ENCODE assay signal across 32 cellular contexts in the genomic region with DNA sequence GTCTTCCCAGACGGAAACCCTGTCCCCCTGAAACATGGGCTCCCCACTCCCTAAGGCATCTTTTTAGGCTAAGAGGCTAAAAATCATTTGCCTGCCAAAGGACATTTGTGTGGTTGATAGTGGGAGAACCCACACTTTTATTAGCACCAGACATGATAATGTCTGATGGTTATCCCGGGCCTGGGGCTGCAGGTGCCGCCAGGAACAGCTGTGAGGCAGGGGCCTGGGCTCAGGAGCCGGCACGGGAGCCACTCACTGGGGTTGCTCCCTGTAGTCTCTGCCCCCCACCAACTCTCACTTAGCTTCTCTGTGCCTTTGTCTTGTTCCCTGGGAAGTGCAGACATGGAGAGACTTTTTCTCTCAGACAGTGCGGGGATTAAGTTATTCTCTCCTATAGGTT.
"Had no signal": no experiment of that assay in that cellular context is flagged by ENCODE, and none has a peak within 500 bp of the region (broad histone marks: within the 10 kb centered on the region; RNA-seq: fewer than 3 reads in every experiment).

No MANE protein-coding gene starts in this region.

- DNase-seq: Karpas-422, Kasumi-1, KG1, MG63, MM.1S, MV-4-11, NCI-H1048, NCI-H1092, NCI-H1092 treated with DMSO at 0.1 percent for 48 hours, NCI-H1105, NCI-H1105 treated with DMSO at 0.1 percent for 48 hours, NCI-H1417, NCI-H1417 treated with DMSO at 0.1 percent for 48 hours, NCI-H1436, NCI-H1436 treated with DMSO at 0.1 percent for 48 hours, NCI-H146, NCI-H1694, NCI-H1694 treated with DMSO at 0.1 percent for 48 hours, NCI-H187, NCI-H187 treated with DMSO at 0.1 percent for 48 hours, NCI-H1930, NCI-H2029 treated with DMSO at 0.1 percent for 48 hours, NCI-H2081, NCI-H2081 treated with DMSO at 0.1 percent for 48 hours, NCI-H2107, NCI-H2171, NCI-H2227 treated with DMSO at 0.1 percent for 48 hours, NCI-H226, NCI-H345, NCI-H446, NCI-H446 treated with DMSO at 0.1 percent for 48 hours had no signal

- H3K9me3 ChIP-seq: MG63 had no signal

- H3K27ac ChIP-seq: KMS-11 had no signal

- H3K9ac ChIP-seq: KMS-11 had no signal

- H3K4me2 ChIP-seq: KMS-11 had no signal

- H3K4me3 ChIP-seq: MG63 had no signal

- H3K27me3 ChIP-seq: MG63 had no signal

- H3K36me3 ChIP-seq: MG63 had no signal
